Comparison of ENCODE assay signal across 17 cellular contexts in genomic region chr2:55824554-55825096, GRCh38.
DNase-seq lines count a peak whose midpoint lies in the region; ATAC-seq and TF ChIP-seq lines count a peak whose summit lies in the region.
"Had no signal": no experiment of that assay in that cellular context is flagged by ENCODE, and none has a peak within 500 bp of the region (broad histone marks: within the 10 kb centered on the region; RNA-seq: fewer than 3 reads in every experiment).

No MANE protein-coding gene starts in this region.

- H3K4me3 ChIP-seq in body of pancreas (no peak overlapping the region), aorta (ENCODE audit: low read length in 2 of 2) (no peak overlapping the region), A673 (ENCODE audit: low read depth, low read length, poor library complexity, severe bottlenecking) (no peak overlapping the region)
- H3K4me3 ChIP-seq: GM23338 had no signal

- intact Hi-C loops in Right ventricle myocardium inferior (cut with DNase I) (no loop called here), cardiac septum (cut with DNase I) (no loop called here), body of pancreas (cut with DNase I) (no loop called here), aorta (cut with DNase I) (no loop called here), A673 (cut with micrococcal nuclease; ENCODE audit: unreplicated experiment) (no loop called here)

- no peak for TF ChIP-seq CTCF in body of pancreas (IDR thresholded peaks at IDR 0.05)
- TF ChIP-seq CTCF in omental fat pad (IDR thresholded peaks at IDR 0.05) = no peak
- TF ChIP-seq CTCF in A673 (conservative IDR thresholded peaks at IDR 0.05; ENCODE audit: low read depth, low read length) = no peak

- POLR2A ChIA-PET in A673 (lab: Charles Lee; ENCODE audit: low non-redundant PET) = no interaction called here

- H3K27me3 ChIP-seq in body of pancreas (no peaks in the 10 kb centered on the region), aorta (ENCODE audit: control insufficient read depth in 1 of 2, insufficient read depth in 2 of 2, low read length in 1 of 2) (no peaks in the 10 kb centered on the region), A673 (replicated peaks; ENCODE audit: insufficient read depth, low read depth, low read length, poor library complexity) (no peaks in the 10 kb centered on the region)
- H3K27me3 ChIP-seq: BE2C had no signal

- H3K9me3 ChIP-seq in body of pancreas = no peaks in the 10 kb centered on the region
- H3K9me3 ChIP-seq in aorta (ENCODE audit: control insufficient read depth, low read length) = no peaks in the 10 kb centered on the region
- H3K9me3 ChIP-seq in A673 (ENCODE audit: low read depth, low read length, poor library complexity, severe bottlenecking) = no peaks in the 10 kb centered on the region
- H3K9me3 ChIP-seq: BE2C had no signal

- DNase-seq in Right ventricle myocardium inferior (ENCODE audit: missing footprints) (peak; percentile 50), cardiac septum (ENCODE audit: low spot score) (no peak), body of pancreas (no peak), omental fat pad (ENCODE audit: low spot score) (no peak), aorta (peak in 1 of 2 donors; percentile 32), NCI-H1105 treated with DMSO at 0.1 percent for 48 hours (lab: John Stamatoyannopoulos, UW) (no peak), NCI-H748 (lab: John Stamatoyannopoulos, UW; ENCODE audit: unreplicated experiment) (no peak), A673 (ENCODE audit: low spot score) (no peak)
- DNase-seq: ACHN; BE2C; CD4-positive, alpha-beta memory T cell; DMS79 treated with DMSO at 0.1 percent for 48 hours; EL; H9 had no signal

- 88% methylated on average over 4 to 14 of the region's 14 CpGs for WGBS in body of pancreas, 2 donors
- WGBS in aorta, 2 donors = 95 to 99% methylated on average over 14 of the region's 14 CpGs

- no peak for TF ChIP-seq POLR2A in body of pancreas (IDR thresholded peaks at IDR 0.05)

- H3K4me1 ChIP-seq in body of pancreas (peaks cover 9% of the 10 kb centered on the region), aorta (ENCODE audit: control insufficient read depth in 1 of 2, insufficient read depth in 2 of 2, low read length in 2 of 2) (no peaks in the 10 kb centered on the region), A673 (ENCODE audit: insufficient read depth, low read length, poor library complexity, severe bottlenecking) (no peaks in the 10 kb centered on the region)
- H3K4me1 ChIP-seq: BE2C had no signal

- ATAC-seq in Right ventricle myocardium inferior (no peak), body of pancreas (peak; percentile 33), omental fat pad (ENCODE audit: low FRiP score) (peak; percentile 32), aorta (ENCODE audit: low FRiP score) (peak; percentile 11)
- ATAC-seq: GM23338 had no signal

- no TSS peak for BruUV-seq in A673 (replicated peaks; lab: Mats Ljungman, UMichigan)

- CTCF ChIA-PET in A673 (lab: Charles Lee) = no interaction called here

- H3K27ac ChIP-seq in body of pancreas (no peak overlapping the region), aorta (ENCODE audit: low read depth in 1 of 2, low read length in 2 of 2) (no peak overlapping the region), A673 (ENCODE audit: low read depth, low read length, poor library complexity, severe bottlenecking) (no peak overlapping the region)
- H3K27ac ChIP-seq: 22Rv1, C4-2B had no signal

- H3K36me3 ChIP-seq in body of pancreas (replicated peaks in 1 of 2; ENCODE audit: insufficient read depth in 1 of 2, low read depth in 2 of 2) (no peaks in the 10 kb centered on the region), aorta (ENCODE audit: control insufficient read depth in 1 of 2, insufficient read depth in 2 of 2, low read length in 1 of 2) (no peaks in the 10 kb centered on the region), A673 (ENCODE audit: insufficient read depth, low read length, poor library complexity, severe bottlenecking) (no peaks in the 10 kb centered on the region)
- H3K36me3 ChIP-seq: BE2C had no signal
